2 cellular contexts compared by ENCODE assay signal in the genomic region with DNA sequence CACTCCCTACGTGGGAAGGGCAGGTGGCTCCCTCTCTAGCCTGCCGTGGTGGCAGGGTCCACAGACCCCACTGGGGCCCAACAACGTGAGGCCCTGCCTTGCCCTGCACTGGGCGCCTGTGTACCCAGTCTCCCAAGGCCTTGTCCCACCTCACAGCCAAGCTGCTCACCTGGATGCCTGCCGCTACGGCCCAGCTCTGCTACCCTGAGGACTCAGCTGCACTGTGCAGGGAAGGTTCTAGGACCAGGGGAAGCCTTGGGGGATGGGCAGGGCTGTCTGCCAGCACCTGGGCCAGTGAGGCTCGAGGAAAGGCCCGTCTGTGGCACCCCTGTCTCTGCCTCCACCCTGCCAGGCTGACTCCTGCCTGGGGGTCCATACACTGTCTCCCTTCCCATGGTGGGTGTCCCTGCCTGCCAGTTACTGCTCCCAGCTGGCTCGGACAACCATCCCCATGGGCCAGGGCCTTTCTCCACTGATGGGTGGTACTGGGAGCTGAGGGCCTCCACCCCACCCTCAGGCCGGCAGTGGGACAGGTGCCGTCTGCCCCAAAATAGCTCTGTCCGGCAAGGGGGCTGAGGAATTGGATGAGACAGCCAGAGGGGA.
TF ChIP-seq lines count a peak whose summit lies in the region.

No MANE protein-coding gene starts in this region.

TF ChIP-seq in H1, 55 proteins besides CTCF, POLR2A, EP300 and RAD21:
- TF ChIP-seq TAF7 (optimal IDR thresholded peaks at IDR 0.05; ENCODE audit: borderline replicate concordance, low read depth, low read length) (no peak), CBX5 (IDR thresholded peaks at IDR 0.05; ENCODE audit: low read depth, low read length) (no peak), SIRT6 (IDR thresholded peaks at IDR 0.05; ENCODE audit: low read length) (no peak), POLR2AphosphoS5 (IDR thresholded peaks at IDR 0.05; ENCODE audit: low read depth, low read length) (no peak), SAP30 (IDR thresholded peaks at IDR 0.05; ENCODE audit: insufficient read depth, insufficient replicate concordance, low read length) (no peak), JUND (IDR thresholded peaks at IDR 0.05; ENCODE audit: low read length) (no peak)
- TF ChIP-seq, protein P1, sequence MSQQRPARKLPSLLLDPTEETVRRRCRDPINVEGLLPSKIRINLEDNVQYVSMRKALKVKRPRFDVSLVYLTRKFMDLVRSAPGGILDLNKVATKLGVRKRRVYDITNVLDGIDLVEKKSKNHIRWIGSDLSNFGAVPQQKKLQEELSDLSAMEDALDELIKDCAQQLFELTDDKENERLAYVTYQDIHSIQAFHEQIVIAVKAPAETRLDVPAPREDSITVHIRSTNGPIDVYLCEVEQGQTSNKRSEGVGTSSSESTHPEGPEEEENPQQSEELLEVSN (IDR thresholded peaks at IDR 0.05) = no peak

TF ChIP-seq in liver, 16 proteins besides CTCF, POLR2A, EP300 and RAD21:
- TF ChIP-seq, protein P2, sequence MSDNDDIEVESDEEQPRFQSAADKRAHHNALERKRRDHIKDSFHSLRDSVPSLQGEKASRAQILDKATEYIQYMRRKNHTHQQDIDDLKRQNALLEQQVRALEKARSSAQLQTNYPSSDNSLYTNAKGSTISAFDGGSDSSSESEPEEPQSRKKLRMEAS (IDR thresholded peaks at IDR 0.05) = no peak
- TF ChIP-seq FOXA1 (IDR thresholded peaks at IDR 0.05) = no peak
- TF ChIP-seq GABPA (IDR thresholded peaks at IDR 0.05 in 1 of 2, conservative IDR thresholded peaks at IDR 0.05 in 1 of 2) = no peak
- no peak for TF ChIP-seq FOXA2 (IDR thresholded peaks at IDR 0.05)
- TF ChIP-seq RXRA (IDR thresholded peaks at IDR 0.05) = no peak
